10 cellular contexts compared by ENCODE assay signal in the genomic region with DNA sequence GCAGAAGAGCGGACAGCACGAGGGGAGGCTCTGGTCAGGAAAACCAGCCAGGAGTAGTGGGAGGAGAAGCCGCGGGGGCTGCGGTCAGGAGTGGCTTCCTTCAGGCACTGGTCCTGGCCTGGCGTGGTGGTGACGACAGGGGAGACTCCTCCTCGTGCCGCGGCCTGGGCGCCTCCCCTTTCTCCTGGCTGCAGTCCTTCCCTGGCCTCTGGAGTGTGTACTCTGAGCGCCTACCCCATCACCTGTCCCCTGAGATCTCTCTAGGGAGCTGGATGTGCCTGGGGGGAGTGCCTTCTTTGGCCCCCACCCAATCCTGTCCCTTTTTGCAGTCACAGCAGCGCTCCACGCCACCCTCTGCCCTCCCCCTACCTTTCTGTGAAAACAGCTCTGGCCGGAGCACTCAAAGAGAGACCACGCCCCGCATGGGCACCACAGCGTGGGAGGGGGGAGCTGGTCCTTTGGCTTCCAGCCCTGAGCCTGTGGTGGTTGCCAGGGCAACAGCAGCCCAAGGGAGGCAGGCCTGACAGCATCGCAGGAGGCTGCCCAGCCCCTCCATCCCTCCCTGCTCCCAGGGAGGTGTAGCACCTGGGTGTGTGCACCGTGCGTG.
DNase-seq lines count a peak whose midpoint lies in the region; ATAC-seq, FAIRE-seq and TF ChIP-seq lines count a peak whose summit lies in the region.
"Had no signal": no experiment of that assay in that cellular context is flagged by ENCODE, and none has a peak within 500 bp of the region (broad histone marks: within the 10 kb centered on the region; RNA-seq: fewer than 3 reads in every experiment).

No MANE protein-coding gene starts in this region.

- H3K9me3 ChIP-seq in HepG2 (ENCODE audit: low read length) (peaks cover 12% of the 10 kb centered on the region), right lobe of liver (no peaks in the 10 kb centered on the region), adrenal gland (replicated peaks in 1 of 3) (no peaks in the 10 kb centered on the region), OCI-LY7 (ENCODE audit: low read length) (no peaks in the 10 kb centered on the region)

- no peak for TF ChIP-seq EP300 in HepG2 (IDR thresholded peaks at IDR 0.05; ENCODE audit: low read depth in 2 of 2, low read length in 2 of 2)
- no peak for TF ChIP-seq EP300 in HepG2 (CRISPR knock-in tag; IDR thresholded peaks at IDR 0.05; ENCODE audit: borderline replicate concordance)

- H2AFZ ChIP-seq in HepG2 (ENCODE audit: low read length): no peak overlapping the region
- no peak overlapping the region for H2AFZ ChIP-seq in OCI-LY7 (ENCODE audit: low read length)
- H2AFZ ChIP-seq: hepatocyte had no signal

- H3K27ac Mint-ChIP-seq in activated CD4-positive, alpha-beta T cell treated with anti-CD3 and anti-CD28 coated beads, Interleukin-2, amount 10 ng/mL, durations not matched to agents 7 days and 5 days: no peak overlapping the region
- H3K27ac Mint-ChIP-seq: T-helper 2 cell treated with Interferon-gamma antibody and Interleukin-4, amounts not matched to agents 5 μg/mL and 100 μg/mL, for 36 hours had no signal

- peaks cover 3 to 5% of the 10 kb centered on the region in 2 experiments; a peak in 2 of 5 replicates for H3K27me3 ChIP-seq in HepG2 (ENCODE audit: control insufficient read depth in 1 of 2, insufficient read depth in 2 of 2, low read length in 2 of 2)
- no peaks in the 10 kb centered on the region for H3K27me3 ChIP-seq in right lobe of liver
- H3K27me3 ChIP-seq in adrenal gland: no peaks in the 10 kb centered on the region
- H3K27me3 ChIP-seq: hepatocyte had no signal

- H3K4me3 Mint-ChIP-seq in activated CD4-positive, alpha-beta T cell treated with anti-CD3 and anti-CD28 coated beads, Interleukin-2, amount 10 ng/mL, durations not matched to agents 7 days and 5 days: no peak overlapping the region
- H3K4me3 Mint-ChIP-seq: T-helper 2 cell treated with Interferon-gamma antibody and Interleukin-4, amounts not matched to agents 5 μg/mL and 100 μg/mL, for 36 hours had no signal

- no TSS peak for BruUV-seq in HepG2 (replicated peaks; lab: Mats Ljungman, UMichigan)
- no TSS peak for BruUV-seq in OCI-LY7 (replicated peaks; lab: Mats Ljungman, UMichigan)

- no peaks in the 10 kb centered on the region for H3K27me3 Mint-ChIP-seq in activated CD4-positive, alpha-beta T cell treated with anti-CD3 and anti-CD28 coated beads, Interleukin-2, amount 10 ng/mL, durations not matched to agents 7 days and 5 days

- H3K4me3 ChIP-seq in HepG2 (replicated peaks in 1 of 3; ENCODE audit: insufficient read depth in 1 of 3, low read depth in 2 of 3, low read length in 3 of 3): no peak overlapping the region
- no peak overlapping the region for H3K4me3 ChIP-seq in right lobe of liver
- H3K4me3 ChIP-seq in adrenal gland: no peak overlapping the region
- H3K4me3 ChIP-seq in OCI-LY7 (ENCODE audit: low read depth, low read length, poor library complexity, severe bottlenecking): no peak overlapping the region
- H3K4me3 ChIP-seq: hepatocyte had no signal

- H3K27ac ChIP-seq in HepG2 (ENCODE audit: extremely low read length, insufficient read depth, low read length) (no peak overlapping the region), right lobe of liver (no peak overlapping the region), adrenal gland (peak overlapping the region in 1 of 5 donors; percentile 61), OCI-LY7 (ENCODE audit: low read depth, low read length, poor library complexity, severe bottlenecking) (no peak overlapping the region)
- H3K27ac ChIP-seq: hepatocyte had no signal

- intact Hi-C loops in HepG2 (cut with micrococcal nuclease; ENCODE audit: unreplicated experiment) (no loop called here), right lobe of liver (cut with DNase I) (no loop called here), adrenal gland (cut with DNase I) (no loop called here), OCI-LY7 (cut with micrococcal nuclease; ENCODE audit: unreplicated experiment) (no loop called here)

- FAIRE-seq in HepG2 (lab: Jason Lieb, UNC) (no peak), frontal cortex (lab: Jason Lieb, UNC) (no peak)

- H3K9me3 Mint-ChIP-seq in activated CD4-positive, alpha-beta T cell treated with anti-CD3 and anti-CD28 coated beads, Interleukin-2, amount 10 ng/mL, durations not matched to agents 7 days and 5 days: peaks cover 15% of the 10 kb centered on the region

- no peaks in the 10 kb centered on the region for H3K36me3 Mint-ChIP-seq in activated CD4-positive, alpha-beta T cell treated with anti-CD3 and anti-CD28 coated beads, Interleukin-2, amount 10 ng/mL, durations not matched to agents 7 days and 5 days (ENCODE audit: low read depth)

- H3K4me1 Mint-ChIP-seq in activated CD4-positive, alpha-beta T cell treated with anti-CD3 and anti-CD28 coated beads, Interleukin-2, amount 10 ng/mL, durations not matched to agents 7 days and 5 days: no peaks in the 10 kb centered on the region

- TF ChIP-seq CTCF in HepG2 (CRISPR knock-in tag; IDR thresholded peaks at IDR 0.05): no peak
- no peak for TF ChIP-seq CTCF in right lobe of liver (IDR thresholded peaks at IDR 0.05)
- TF ChIP-seq CTCF in adrenal gland (IDR thresholded peaks at IDR 0.05): no peak
- TF ChIP-seq CTCF in OCI-LY7 (conservative IDR thresholded peaks at IDR 0.05; ENCODE audit: low read length): no peak

- ATAC-seq in HepG2 (no peak), right lobe of liver (no peak), GM19328 (IDR thresholded peaks at IDR 0.05; ENCODE audit: unreplicated experiment) (no peak)

- H4K20me1 ChIP-seq in HepG2 (ENCODE audit: insufficient read depth, low read length) (no peaks in the 10 kb centered on the region), OCI-LY7 (ENCODE audit: insufficient read depth, low read length) (no peaks in the 10 kb centered on the region)

- WGBS in HepG2 (ENCODE audit: low lambda C conversion rate): 51% methylated on average over 12 of the region's 21 CpGs
- 30% methylated on average over 2 of the region's 21 CpGs for WGBS in right lobe of liver (ENCODE audit: insufficient coverage, low coverage, low lambda C conversion rate, missing lambda C conversion rate)
- 39 to 71% (median 58%) methylated on average over 16 to 21 of the region's 21 CpGs for WGBS in adrenal gland, 4 donors

- DNase-seq in HepG2 (ENCODE audit: low spot score): no peak
- no peak for DNase-seq in right lobe of liver
- peak in 6 of 7 donors; percentile 38 to 80 (median 62) for DNase-seq in adrenal gland
- peak; percentile 79 for DNase-seq in kidney glomerular epithelial cell (lab: John Stamatoyannopoulos, UW)
- DNase-seq in activated CD4-positive, alpha-beta T cell treated with anti-CD3 and anti-CD28 coated beads, Interleukin-2, amount 10 ng/mL, durations not matched to agents 7 days and 5 days: no peak
- no peak for DNase-seq in OCI-LY7 (ENCODE audit: low spot score)
- DNase-seq in frontal cortex (ENCODE audit: low spot score in 2 of 2): no peak

- no peak overlapping the region for H3K9ac ChIP-seq in HepG2 (ENCODE audit: insufficient read depth, low read depth, low read length)

- H3K79me2 ChIP-seq in HepG2 (ENCODE audit: insufficient read depth, low read length): no peaks in the 10 kb centered on the region
- H3K79me2 ChIP-seq in OCI-LY7 (ENCODE audit: insufficient read depth, low read depth, low read length): no peaks in the 10 kb centered on the region
- H3K79me2 ChIP-seq: hepatocyte had no signal

- no peak for TF ChIP-seq POLR2A in HepG2 (IDR thresholded peaks at IDR 0.05; ENCODE audit: insufficient read depth in 1 of 2, low read depth in 2 of 2, low read length in 2 of 2)
- no peak for TF ChIP-seq POLR2A in right lobe of liver (IDR thresholded peaks at IDR 0.05)
- no peak for TF ChIP-seq POLR2A in adrenal gland (IDR thresholded peaks at IDR 0.05)

- CTCF ChIA-PET in HepG2 (lab: Yijun Ruan, JAX; ENCODE audit: low intra/inter-chr PET ratio, low total read pairs): no interaction called here
- CTCF ChIA-PET in activated CD4-positive, alpha-beta T cell treated with anti-CD3 and anti-CD28 coated beads, Interleukin-2, amount 10 ng/mL, durations not matched to agents 7 days and 5 days (lab: Charles Lee): no interaction called here
- CTCF ChIA-PET in OCI-LY7 (lab: Charles Lee; ENCODE audit: unreplicated experiment): no interaction called here

- POLR2A ChIA-PET in HepG2 (lab: Yijun Ruan, JAX) (no interaction called here), OCI-LY7 (lab: Charles Lee) (no interaction called here)
- POLR2A ChIA-PET in activated CD4-positive, alpha-beta T cell treated with anti-CD3 and anti-CD28 coated beads, Interleukin-2, amount 10 ng/mL, durations not matched to agents 7 days and 5 days (lab: Charles Lee): no interaction called here

- H3K4me2 ChIP-seq in HepG2 (ENCODE audit: low read depth, low read length): no peak overlapping the region
- H3K4me2 ChIP-seq in OCI-LY7 (ENCODE audit: low read length): no peak overlapping the region
- H3K4me2 ChIP-seq: hepatocyte had no signal

- no peak for TF ChIP-seq RAD21 in HepG2 (CRISPR knock-in tag; IDR thresholded peaks at IDR 0.05)

- H3K4me1 ChIP-seq in HepG2 (ENCODE audit: insufficient read depth, low read length): peaks cover 15% of the 10 kb centered on the region
- no peaks in the 10 kb centered on the region for H3K4me1 ChIP-seq in right lobe of liver
- H3K4me1 ChIP-seq in adrenal gland (replicated peaks in 1 of 2): peaks cover 9 to 24% of the 10 kb centered on the region in 2 donors
- H3K4me1 ChIP-seq in OCI-LY7 (ENCODE audit: insufficient read depth, low read length, poor library complexity, severe bottlenecking): no peaks in the 10 kb centered on the region

- in situ Hi-C loops in HepG2 (cut with HindIII; ENCODE audit: extremely low pct_ligation_motif_present, low pct_unique_long_range_greater_than_20kb): loop anchor here (5.0 kb wide), 1 partner anchor 125 kb away; a partner anchor contains a TSS

- H3K36me3 ChIP-seq in HepG2 (replicated peaks in 1 of 2; ENCODE audit: control insufficient read depth in 1 of 2, insufficient read depth in 2 of 2, low read length in 2 of 2) (no peaks in the 10 kb centered on the region), right lobe of liver (no peaks in the 10 kb centered on the region), adrenal gland (replicated peaks in 1 of 2) (no peaks in the 10 kb centered on the region), OCI-LY7 (ENCODE audit: insufficient read depth, low read length) (no peaks in the 10 kb centered on the region)

- H3K9me2 ChIP-seq in OCI-LY7 (ENCODE audit: insufficient read depth, low read length): no peaks in the 10 kb centered on the region

TF ChIP-seq in HepG2, 621 proteins besides CTCF, POLR2A, EP300 and RAD21:
- no peak for TF ChIP-seq ZFY (CRISPR knock-in tag; IDR thresholded peaks at IDR 0.05)
- peak; percentile 15; the same call in 1 of the 2 replicates for TF ChIP-seq RFX1 (IDR thresholded peaks at IDR 0.05)
TF ChIP-seq in HepG2: peak in this region for 1.

Comparison
In these comparisons a context has a peak if more than half of its experiments do, and no peak if none do; other contexts are left out.
1. DNase-seq: peak in adrenal gland (6 of 7) and kidney glomerular epithelial cell (single experiment); none in HepG2 (single experiment), right lobe of liver (0 of 3), activated CD4-positive, alpha-beta T cell treated with anti-CD3 and anti-CD28 coated beads, Interleukin-2, amount 10 ng/mL, durations not matched to agents 7 days and 5 days (single experiment), OCI-LY7 (single experiment) and frontal cortex (0 of 2).